ENCODE assay signal across 8 cellular contexts in the genomic region with DNA sequence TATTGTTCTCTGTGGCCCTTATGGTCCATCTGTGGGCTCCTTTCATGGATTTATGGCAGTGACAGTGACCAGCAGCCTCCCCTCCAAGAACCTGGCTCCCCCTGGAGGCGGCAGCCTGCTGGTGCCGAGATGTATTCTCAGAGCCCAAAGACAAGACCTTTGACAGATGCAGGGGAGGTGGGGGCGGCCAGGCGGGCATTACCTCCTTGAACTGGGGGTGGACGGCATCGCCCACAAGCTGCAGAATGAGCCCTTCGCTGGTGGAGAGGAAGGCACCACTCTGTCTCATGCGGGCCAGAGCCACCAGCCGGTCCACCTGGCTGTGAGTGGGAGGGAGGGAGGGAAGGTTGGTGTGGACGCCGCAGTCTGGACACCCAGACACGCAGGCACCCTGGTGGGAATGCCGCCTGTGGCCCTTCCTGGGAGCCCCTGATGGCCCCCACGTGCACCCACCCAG. TPM values are rescaled to one million over a fixed set of nuclear protein-coding genes. Genes with fewer than 3 reads are reported as not detected.
DNase-seq lines count a peak whose midpoint lies in the region; ATAC-seq and TF ChIP-seq lines count a peak whose summit lies in the region.

No MANE protein-coding gene starts in this region.

- H3K9me3 Mint-ChIP-seq in activated naive CD8-positive, alpha-beta T cell treated with anti-CD3 and anti-CD28 coated beads, Interleukin-2, amount 50 U/mL, for 24 hours, result no peaks in the 10 kb centered on the region

- intact Hi-C loops in Panc1 (cut with micrococcal nuclease; ENCODE audit: unreplicated experiment), result no loop called here

- H3K36me3 Mint-ChIP-seq in activated naive CD8-positive, alpha-beta T cell treated with anti-CD3 and anti-CD28 coated beads, Interleukin-2, amount 50 U/mL, for 24 hours (ENCODE audit: low read depth), result peaks cover 9% of the 10 kb centered on the region

- H3K4me3 ChIP-seq in AG04450 (ENCODE audit: low read depth, low read length), result no peak overlapping the region
- H3K4me3 ChIP-seq in Panc1 (ENCODE audit: low read depth in 2 of 2, low read length in 2 of 2), result no peak overlapping the region

- ATAC-seq in Panc1 (peak; percentile 52), HG03342 (IDR thresholded peaks at IDR 0.05; ENCODE audit: unreplicated experiment) (no peak)
- no peak for ATAC-seq in activated naive CD8-positive, alpha-beta T cell treated with anti-CD3 and anti-CD28 coated beads, Interleukin-2, amount 50 U/mL, for 24 hours

- H3K27me3 Mint-ChIP-seq in activated naive CD8-positive, alpha-beta T cell treated with anti-CD3 and anti-CD28 coated beads, Interleukin-2, amount 50 U/mL, for 24 hours, result peaks cover 29% of the 10 kb centered on the region

- H3K4me1 Mint-ChIP-seq in activated naive CD8-positive, alpha-beta T cell treated with anti-CD3 and anti-CD28 coated beads, Interleukin-2, amount 50 U/mL, for 24 hours, result peaks cover 19% of the 10 kb centered on the region

- H3K9me3 ChIP-seq in AG04450 (ENCODE audit: control insufficient read depth, insufficient read depth, low read length) (no peaks in the 10 kb centered on the region; the same call in 1 of the 2 replicates), Panc1 (ENCODE audit: control insufficient read depth, insufficient read depth, low read depth, low read length) (no peaks in the 10 kb centered on the region)

- BruUV-seq in Panc1 (replicated peaks; lab: Mats Ljungman, UMichigan), result no TSS peak

- in situ Hi-C loops in GM13977 (cut with MboI; ENCODE audit: low pct_unique_long_range_greater_than_20kb, low sequenced_read_pairs, unreplicated experiment) (no loop called here), Panc1 (cut with HindIII; ENCODE audit: low pct_unique_long_range_greater_than_20kb, low sequenced_read_pairs) (no loop called here)

- POLR2A ChIA-PET in AG04450 (lab: Yijun Ruan, JAX), result no interaction called here
- POLR2A ChIA-PET in Panc1 (lab: Charles Lee), result no interaction called here

- 0 out of 2 replicates have a peak, but pooled peaks cover 3% of the 10 kb centered on the region for H3K36me3 ChIP-seq in Panc1 (ENCODE audit: control insufficient read depth, insufficient read depth, low read length)

- CTCF ChIA-PET in AG04450 (lab: Charles Lee), result interaction anchor here (0.7 to 2.3 kb wide), 5 partner anchors 13 to 163 kb away, joined by 3 to 11 read pairs (median 6); no protein-coding TSS in a partner anchor
- CTCF ChIA-PET in Panc1 (lab: Charles Lee), result no interaction called here

- no peak overlapping the region for H3K27ac ChIP-seq in AG04450 (ENCODE audit: low read depth, low read length)
- no peak overlapping the region for H3K27ac ChIP-seq in Panc1 (ENCODE audit: low read length)

- DNase-seq in AG04450 (ENCODE audit: low read depth, low spot score) (no peak), GM13977 (ENCODE audit: low spot score) (peak; percentile 75), Panc1 (ENCODE audit: low read depth, low spot score) (no peak), iPS-NIHi7 (ENCODE audit: extremely low spot score) (peak; percentile 67), NCI-H187 treated with DMSO at 0.1 percent for 48 hours (lab: John Stamatoyannopoulos, UW) (no peak)
- DNase-seq in activated naive CD8-positive, alpha-beta T cell treated with anti-CD3 and anti-CD28 coated beads, Interleukin-2, amount 50 U/mL, for 24 hours, result peak; percentile 62
- DNase-seq in stimulated activated naive CD4-positive, alpha-beta T cell (lab: John Stamatoyannopoulos, UW), result peak in 5 of 6 experiments; percentile 16 to 47 (median 21)

- H3K27me3 ChIP-seq in AG04450 (ENCODE audit: control insufficient read depth, insufficient read depth, low read length) (peaks cover 20% of the 10 kb centered on the region), Panc1 (ENCODE audit: control insufficient read depth, insufficient read depth, low read length) (peaks cover 6% of the 10 kb centered on the region)

- peaks cover 3% of the 10 kb centered on the region for H3K4me1 ChIP-seq in Panc1 (ENCODE audit: control insufficient read depth, insufficient read depth, low read length)

- no peak overlapping the region for H3K4me3 Mint-ChIP-seq in activated naive CD8-positive, alpha-beta T cell treated with anti-CD3 and anti-CD28 coated beads, Interleukin-2, amount 50 U/mL, for 24 hours

- H3K27ac Mint-ChIP-seq in activated naive CD8-positive, alpha-beta T cell treated with anti-CD3 and anti-CD28 coated beads, Interleukin-2, amount 50 U/mL, for 24 hours, result no peak overlapping the region

- TF ChIP-seq CTCF in AG04450 (IDR thresholded peaks at IDR 0.05; ENCODE audit: low read depth, low read length), result peak; percentile 77
- TF ChIP-seq CTCF in GM13977 (IDR thresholded peaks at IDR 0.05; ENCODE audit: extremely low read depth, insufficient read depth, missing control alignments), result peak; percentile 79
- TF ChIP-seq CTCF in Panc1 (IDR thresholded peaks at IDR 0.05), result peak; percentile 97

RNA-seq across cellular contexts. Expression of a gene that starts 6.6 kb away (rescaled TPM):
- polyA plus RNA-seq in AG04450 (2011; rRNA removed), result 45.1 and 72.2 TPM in 2 replicates
- polyA minus RNA-seq in AG04450 (2011; rRNA and poly(A)+ RNA removed), result 12.1 and 15.6 TPM in 2 replicates
- total RNA-seq in Panc1 (2021; ENCODE audit: unreplicated experiment), result 150 TPM
- 195 TPM for polyA plus RNA-seq in Panc1 (2012; ENCODE audit: insufficient read length)

RNA-seq across cellular contexts. Expression of a gene that starts 9.7 kb away (rescaled TPM):
- polyA plus RNA-seq in AG04450 (2011; rRNA removed), result not detected in 2 replicates
- not detected in 2 replicates for polyA minus RNA-seq in AG04450 (2011; rRNA and poly(A)+ RNA removed)
- not detected for total RNA-seq in Panc1 (2021; ENCODE audit: unreplicated experiment)
- not detected for polyA plus RNA-seq in Panc1 (2012; ENCODE audit: insufficient read length)

RNA-seq across cellular contexts. Expression of a gene that starts 11.7 kb away (rescaled TPM):
- 0.01 TPM in 1 of 2 replicates, not detected in the other for polyA plus RNA-seq in AG04450 (2011; rRNA removed)
- 0.04 and 0.18 TPM in 2 replicates for polyA minus RNA-seq in AG04450 (2011; rRNA and poly(A)+ RNA removed)
- total RNA-seq in Panc1 (2021; ENCODE audit: unreplicated experiment), result 0.03 TPM
- 0.21 TPM for polyA plus RNA-seq in Panc1 (2012; ENCODE audit: insufficient read length)

RNA-seq across cellular contexts. Expression of a gene that starts 21.6 kb away (rescaled TPM):
- polyA plus RNA-seq in AG04450 (2011; rRNA removed), result 0.12 and 0.31 TPM in 2 replicates
- polyA minus RNA-seq in AG04450 (2011; rRNA and poly(A)+ RNA removed), result 0.35 and 0.46 TPM in 2 replicates
- total RNA-seq in Panc1 (2021; ENCODE audit: unreplicated experiment), result 21.7 TPM
- 20.0 TPM for polyA plus RNA-seq in Panc1 (2012; ENCODE audit: insufficient read length)

RNA-seq across cellular contexts. Expression of a gene that starts 30.2 kb away (rescaled TPM):
- 19.4 and 30.6 TPM in 2 replicates for polyA plus RNA-seq in AG04450 (2011; rRNA removed)
- polyA minus RNA-seq in AG04450 (2011; rRNA and poly(A)+ RNA removed), result 7.1 and 8.0 TPM in 2 replicates
- 93.1 TPM for total RNA-seq in Panc1 (2021; ENCODE audit: unreplicated experiment)
- polyA plus RNA-seq in Panc1 (2012; ENCODE audit: insufficient read length), result 138 TPM

Comparison
In these comparisons a context has a peak if more than half of its experiments do, and no peak if none do; other contexts are left out.
1. DNase-seq: peak in GM13977 (single experiment), activated naive CD8-positive, alpha-beta T cell treated with anti-CD3 and anti-CD28 coated beads, Interleukin-2, amount 50 U/mL, for 24 hours (single experiment), iPS-NIHi7 (single experiment) and stimulated activated naive CD4-positive, alpha-beta T cell (5 of 6); none in AG04450 (single experiment), Panc1 (single experiment) and NCI-H187 treated with DMSO at 0.1 percent for 48 hours (single experiment).
2. Peak in every context shown above with its lines, with median percentiles within 50 percentile points of each other: CTCF ChIP-seq.